Comparison of ENCODE assay signal across 9 cellular contexts in genomic region chr5:148776780-148777179, GRCh38. TPM values are rescaled to one million over a fixed set of nuclear protein-coding genes. Genes with fewer than 3 reads are reported as not detected.
A peak's percentile ranks its signal among the peaks of the same experiment; 100 is the strongest.
DNase-seq lines count a peak whose midpoint lies in the region; ATAC-seq, FAIRE-seq and TF ChIP-seq lines count a peak whose summit lies in the region.
"Had no signal": no experiment of that assay in that cellular context is flagged by ENCODE, and none has a peak within 500 bp of the region (broad histone marks: within the 10 kb centered on the region; RNA-seq: fewer than 3 reads in every experiment).

No MANE protein-coding gene starts in this region.

- no peak overlapping the region for H3K4me2 ChIP-seq in osteoblast (ENCODE audit: insufficient read depth, low read length)

- peak; percentile 93 for DNase-seq in Daoy (ENCODE audit: low read depth)
- DNase-seq in Kasumi-1 (lab: John Stamatoyannopoulos, UW), result peak; percentile 47 to 64
- DNase-seq in bronchial epithelial cell (ENCODE audit: low read depth), result peak; percentile 97
- peak; percentile 89 for DNase-seq in osteoblast (ENCODE audit: insufficient read length, low spot score, missing footprints)
- DNase-seq in sciatic nerve (ENCODE audit: low spot score), result no peak
- DNase-seq in effector memory CD4-positive, alpha-beta T cell, result no peak
- DNase-seq: cerebellar nuclear complex had no signal

- H4K20me1 ChIP-seq in osteoblast (ENCODE audit: insufficient read depth, low read length), result no peaks in the 10 kb centered on the region

- no peak overlapping the region for H3K4me3 ChIP-seq in bronchial epithelial cell (ENCODE audit: low read depth, low read length)
- no peak overlapping the region for H3K4me3 ChIP-seq in osteoblast (ENCODE audit: insufficient read depth, low read length)
- no peak overlapping the region for H3K4me3 ChIP-seq in effector memory CD4-positive, alpha-beta T cell (ENCODE audit: insufficient read depth, low read depth, low read length, poor library complexity, severe bottlenecking)
- H3K4me3 ChIP-seq: lung had no signal

- no peaks in the 10 kb centered on the region for H3K9me3 ChIP-seq in osteoblast (ENCODE audit: low read depth, low read length)
- H3K9me3 ChIP-seq in effector memory CD4-positive, alpha-beta T cell (ENCODE audit: control insufficient read depth, low read length), result no peaks in the 10 kb centered on the region

- FAIRE-seq in bronchial epithelial cell (lab: Jason Lieb, UNC), result peak; percentile 90

- peaks cover 14% of the 10 kb centered on the region for H3K4me1 ChIP-seq in osteoblast (ENCODE audit: insufficient read depth, low read length)
- no peaks in the 10 kb centered on the region for H3K4me1 ChIP-seq in effector memory CD4-positive, alpha-beta T cell (ENCODE audit: control insufficient read depth, insufficient read depth, low read length, poor library complexity, severe bottlenecking)

- H2AFZ ChIP-seq in osteoblast (ENCODE audit: low read length), result no peak overlapping the region

- H3K27me3 ChIP-seq in bronchial epithelial cell (ENCODE audit: control insufficient read depth, insufficient read depth, low read length), result no peaks in the 10 kb centered on the region
- H3K27me3 ChIP-seq in osteoblast (ENCODE audit: insufficient read depth, low read length), result no peaks in the 10 kb centered on the region
- no peaks in the 10 kb centered on the region for H3K27me3 ChIP-seq in effector memory CD4-positive, alpha-beta T cell (replicated peaks; ENCODE audit: control insufficient read depth, insufficient read depth, low read length, poor library complexity, severe bottlenecking)

- intact Hi-C loops in sciatic nerve (cut with DNase I), result no loop called here

- no peak for ATAC-seq in GM18873 (IDR thresholded peaks at IDR 0.05; ENCODE audit: low FRiP score, unreplicated experiment)
- ATAC-seq in sciatic nerve, result no peak

- no peaks in the 10 kb centered on the region for H3K36me3 ChIP-seq in bronchial epithelial cell (ENCODE audit: control insufficient read depth, insufficient read depth, low read length)
- H3K36me3 ChIP-seq in osteoblast (ENCODE audit: insufficient read depth, low read length), result no peaks in the 10 kb centered on the region
- H3K36me3 ChIP-seq in effector memory CD4-positive, alpha-beta T cell (ENCODE audit: control insufficient read depth, insufficient read depth, low read length), result no peaks in the 10 kb centered on the region

- H3K27ac ChIP-seq in osteoblast (ENCODE audit: low read depth, low read length), result peak overlapping the region; percentile 17
- H3K27ac ChIP-seq in effector memory CD4-positive, alpha-beta T cell (ENCODE audit: insufficient read depth, low read length, poor library complexity, severe bottlenecking), result no peak overlapping the region

- no peaks in the 10 kb centered on the region for H3K79me2 ChIP-seq in osteoblast (ENCODE audit: insufficient read depth, low read length)

- TF ChIP-seq CTCF in bronchial epithelial cell (IDR thresholded peaks at IDR 0.05; ENCODE audit: insufficient read depth, low read length, severe bottlenecking) (no peak), osteoblast (IDR thresholded peaks at IDR 0.05; ENCODE audit: extremely low read depth, low read depth, low read length) (no peak)

RNA-seq across cellular contexts. Expression of gene ADRB2, which starts 49.6 kb away (rescaled TPM):
- total RNA-seq in Daoy (2014; rRNA removed; shearing (Covaris generic)), result 2.1 and 3.7 TPM in 2 replicates
- total RNA-seq in bronchial epithelial cell (18.7 and 21.9 TPM in 2 replicates), osteoblast (under 0.01 and 0.29 TPM in 2 replicates), sciatic nerve (6.7 TPM)

Comparison
In these comparisons a context has a peak if more than half of its experiments do, and no peak if none do; other contexts are left out.
1. DNase-seq: peak in Daoy (single experiment), Kasumi-1 (2 of 2), bronchial epithelial cell (single experiment) and osteoblast (single experiment); none in sciatic nerve (single experiment) and effector memory CD4-positive, alpha-beta T cell (0 of 3).